ENCODE assay signal across 8 cellular contexts in the genomic region with DNA sequence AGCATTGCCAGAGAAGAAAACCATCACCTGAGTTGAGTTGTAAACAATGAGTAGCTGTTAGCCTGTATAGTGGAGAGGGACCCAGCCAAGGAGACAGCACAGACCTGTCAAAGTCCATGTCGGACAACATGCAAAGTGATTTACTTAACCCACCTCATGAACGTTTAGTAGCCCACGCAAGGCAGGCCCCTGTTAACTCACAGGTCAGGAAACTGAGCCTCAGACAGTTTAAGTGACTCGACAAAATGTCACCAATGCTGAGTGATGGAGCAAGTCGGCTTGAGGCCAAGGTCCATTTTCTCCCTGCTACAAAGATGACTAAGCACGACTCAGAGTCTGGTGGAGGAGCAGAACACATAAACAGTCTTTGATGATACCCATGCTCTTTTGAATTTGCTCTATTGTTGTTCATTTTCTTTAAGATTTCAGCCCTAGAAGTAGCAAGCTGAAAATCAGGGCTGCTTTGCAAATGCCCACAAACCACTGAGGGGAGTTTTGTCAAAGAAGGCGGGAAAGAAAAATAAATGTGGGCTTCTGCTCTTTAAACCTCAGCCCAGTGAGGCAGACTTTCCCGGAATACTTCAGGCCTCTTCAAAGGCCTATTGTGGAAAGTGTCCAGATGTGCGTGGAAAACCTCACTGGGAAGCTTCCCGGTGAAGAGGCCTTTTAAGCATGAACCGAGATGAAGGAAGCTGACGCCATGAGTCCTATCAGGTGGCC.
DNase-seq lines count a peak whose midpoint lies in the region; ATAC-seq and TF ChIP-seq lines count a peak whose summit lies in the region.

No MANE protein-coding gene starts in this region.

- peaks cover 12% of the 10 kb centered on the region for H3K4me1 ChIP-seq in neuron (ENCODE audit: insufficient read depth, low read length)

- H3K4me3 ChIP-seq in neuron (ENCODE audit: low read length) = no peak overlapping the region

- peak overlapping the region; percentile 12 for H2AFZ ChIP-seq in neuron (ENCODE audit: low read depth, low read length)

- H3K9me3 ChIP-seq in neuron (ENCODE audit: low read length) = no peaks in the 10 kb centered on the region

- DNase-seq in NCI-H2029 treated with DMSO at 0.1 percent for 48 hours (lab: John Stamatoyannopoulos, UW) = peak; percentile 23
- no peak for DNase-seq in NCI-H2029 (lab: John Stamatoyannopoulos, UW)
- peak; percentile 98 for DNase-seq in fibroblast of peridontal ligament (ENCODE audit: extremely low read depth)
- no peak for DNase-seq in activated gamma-delta T cell treated with Interleukin-2 at 50 U/mL for 16 hours
- DNase-seq in stimulated activated CD4-positive, alpha-beta T cell treated with anti-CD3 and anti-CD28 coated beads, Interleukin-2, amount 100 ng/mL, for 48 hours = no peak

- no peaks in the 10 kb centered on the region for H3K27me3 ChIP-seq in neuron (ENCODE audit: insufficient read depth, low read length)

- ATAC-seq in SK-N-SH treated with all-trans-retinoic acid at 6 μM for 48 hours (peak; percentile 83), GM21447 (IDR thresholded peaks at IDR 0.05; ENCODE audit: unreplicated experiment) (no peak)

- H3K36me3 ChIP-seq in neuron (ENCODE audit: insufficient read depth, low read length) = no peaks in the 10 kb centered on the region

TF ChIP-seq in SK-N-SH treated with all-trans-retinoic acid at 6 μM for 48 hours, 23 proteins besides CTCF, POLR2A, EP300 and RAD21:
- TF ChIP-seq RARB (CRISPR knock-in tag; IDR thresholded peaks at IDR 0.05) (no peak), ZFP3 (CRISPR knock-in tag; IDR thresholded peaks at IDR 0.05) (0 out of 2 replicates have a peak, but pooled peaks have one; percentile 16), ISL1 (CRISPR knock-in tag; IDR thresholded peaks at IDR 0.05) (no peak; the same call in 1 of the 2 replicates)
- TF ChIP-seq, protein P1, sequence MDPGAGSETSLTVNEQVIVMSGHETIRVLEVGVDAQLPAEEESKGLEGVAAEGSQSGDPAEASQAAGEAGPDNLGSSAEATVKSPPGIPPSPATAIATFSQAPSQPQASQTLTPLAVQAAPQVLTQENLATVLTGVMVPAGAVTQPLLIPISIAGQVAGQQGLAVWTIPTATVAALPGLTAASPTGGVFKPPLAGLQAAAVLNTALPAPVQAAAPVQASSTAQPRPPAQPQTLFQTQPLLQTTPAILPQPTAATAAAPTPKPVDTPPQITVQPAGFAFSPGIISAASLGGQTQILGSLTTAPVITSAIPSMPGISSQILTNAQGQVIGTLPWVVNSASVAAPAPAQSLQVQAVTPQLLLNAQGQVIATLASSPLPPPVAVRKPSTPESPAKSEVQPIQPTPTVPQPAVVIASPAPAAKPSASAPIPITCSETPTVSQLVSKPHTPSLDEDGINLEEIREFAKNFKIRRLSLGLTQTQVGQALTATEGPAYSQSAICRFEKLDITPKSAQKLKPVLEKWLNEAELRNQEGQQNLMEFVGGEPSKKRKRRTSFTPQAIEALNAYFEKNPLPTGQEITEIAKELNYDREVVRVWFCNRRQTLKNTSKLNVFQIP (CRISPR knock-in tag; IDR thresholded peaks at IDR 0.05; ENCODE audit: borderline replicate concordance, low read depth) = no peak

Comparison
In these comparisons a context has a peak if more than half of its experiments do, and no peak if none do; other contexts are left out.
1. DNase-seq: peak in NCI-H2029 treated with DMSO at 0.1 percent for 48 hours (single experiment) and fibroblast of peridontal ligament (single experiment); none in NCI-H2029 (single experiment), activated gamma-delta T cell treated with Interleukin-2 at 50 U/mL for 16 hours (single experiment) and stimulated activated CD4-positive, alpha-beta T cell treated with anti-CD3 and anti-CD28 coated beads, Interleukin-2, amount 100 ng/mL, for 48 hours (0 of 2).